8 cellular contexts compared by ENCODE assay signal in the genomic region with DNA sequence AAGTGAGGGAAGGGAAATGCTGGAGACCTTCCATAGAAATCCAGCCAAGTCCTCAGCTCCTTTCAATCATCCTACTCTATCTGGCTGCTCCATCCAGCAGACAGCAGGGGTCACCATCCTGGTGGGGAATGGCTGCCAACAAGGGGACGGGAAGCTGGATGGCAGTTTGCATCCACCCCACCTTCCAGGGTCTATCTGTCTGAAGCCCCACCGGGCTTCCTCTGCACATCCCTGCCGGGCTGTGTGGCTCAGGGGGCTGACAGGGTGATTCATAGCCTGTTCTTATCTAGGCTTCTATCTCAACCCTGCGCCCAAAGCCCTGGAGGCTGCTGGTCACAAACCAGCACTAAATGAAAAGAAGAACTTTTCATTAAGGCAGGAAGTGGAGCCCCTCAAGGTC. TPM values are rescaled to one million over a fixed set of nuclear protein-coding genes. Genes with fewer than 3 reads are reported as not detected.
DNase-seq lines count a peak whose midpoint lies in the region; ATAC-seq and TF ChIP-seq lines count a peak whose summit lies in the region.

No MANE protein-coding gene starts in this region.

- peak overlapping the region; percentile 85 to 96 for H3K4me3 Mint-ChIP-seq in activated T-cell treated with anti-CD3 and anti-CD28 coated beads, Interleukin-2, amount 50 U/mL, for 72 hours

- ATAC-seq in activated T-cell treated with anti-CD3 and anti-CD28 coated beads, Interleukin-2, amount 50 U/mL, for 72 hours (replicated peaks in 1 of 2), result peak; percentile 42 to 55
- no peak for ATAC-seq in HG03520 (IDR thresholded peaks at IDR 0.05; ENCODE audit: unreplicated experiment)

- 19 to 45% methylated on average over 4 of the region's 4 CpGs for WGBS in lower leg skin, 2 donors

- TF ChIP-seq CTCF in 22Rv1 (IDR thresholded peaks at IDR 0.05) (peak; percentile 57), right atrium auricular region (IDR thresholded peaks at IDR 0.05) (no peak), lower leg skin (IDR thresholded peaks at IDR 0.05) (no peak)

- H3K9me3 ChIP-seq in right atrium auricular region, result no peaks in the 10 kb centered on the region

- no peaks in the 10 kb centered on the region for H3K27me3 ChIP-seq in right atrium auricular region

- intact Hi-C loops in lower leg skin (cut with DNase I; ENCODE audit: low total_unique reads), result no loop called here

- peak overlapping the region; percentile 89 for H3K27ac Mint-ChIP-seq in activated T-cell treated with anti-CD3 and anti-CD28 coated beads, Interleukin-2, amount 50 U/mL, for 72 hours

- H3K4me1 Mint-ChIP-seq in activated T-cell treated with anti-CD3 and anti-CD28 coated beads, Interleukin-2, amount 50 U/mL, for 72 hours (ENCODE audit: low read depth), result peaks cover 33% of the 10 kb centered on the region

- peak overlapping the region; percentile 52 to 57 for H3K4me3 ChIP-seq in right atrium auricular region
- H3K4me3 ChIP-seq in skeletal muscle cell (ENCODE audit: low read depth, low read length), result peak overlapping the region; percentile 57
- H3K4me3 ChIP-seq in lower leg skin (ENCODE audit: low read depth, poor library complexity, severe bottlenecking), result no peak overlapping the region

- peaks cover 0 to 1% of the 10 kb centered on the region in 2 donors for H3K36me3 Mint-ChIP-seq in activated T-cell treated with anti-CD3 and anti-CD28 coated beads, Interleukin-2, amount 50 U/mL, for 72 hours (ENCODE audit: insufficient read depth in 2 of 2)

- H3K9me3 Mint-ChIP-seq in activated T-cell treated with anti-CD3 and anti-CD28 coated beads, Interleukin-2, amount 50 U/mL, for 72 hours, result no peaks in the 10 kb centered on the region

- DNase-seq in HCEC 1CT (peak; percentile 28), right atrium auricular region (ENCODE audit: low spot score) (no peak), skeletal muscle cell (ENCODE audit: low read depth) (no peak), NCI-H226 (no peak), lower leg skin (ENCODE audit: low spot score in 2 of 2) (no peak)
- peak; percentile 33 to 52 for DNase-seq in activated T-cell treated with anti-CD3 and anti-CD28 coated beads, Interleukin-2, amount 50 U/mL, for 72 hours

- TF ChIP-seq POLR2A in lower leg skin (IDR thresholded peaks at IDR 0.05), result no peak

- peak overlapping the region; percentile 88 for H3K27ac ChIP-seq in 22Rv1
- H3K27ac ChIP-seq in right atrium auricular region, result peak overlapping the region; percentile 9

- H3K4me1 ChIP-seq in right atrium auricular region, result peaks cover 0 to 10% of the 10 kb centered on the region in 2 donors

- H3K27me3 Mint-ChIP-seq in activated T-cell treated with anti-CD3 and anti-CD28 coated beads, Interleukin-2, amount 50 U/mL, for 72 hours (ENCODE audit: low read depth), result peaks cover 17% of the 10 kb centered on the region

- no peaks in the 10 kb centered on the region for H3K36me3 ChIP-seq in right atrium auricular region

RNA-seq across cellular contexts. Expression of a gene that starts 1.1 kb away (rescaled TPM):
- 10 to 100 TPM; 34.4 to 40.1 TPM for total RNA-seq in activated T-cell treated with anti-CD3 and anti-CD28 coated beads, Interleukin-2, amount 50 U/mL, for 72 hours
- total RNA-seq in right atrium auricular region (10 to 100 TPM in 1 of 2 donors, 1 to 10 TPM in 1; 5.0 to 12.1 TPM), lower leg skin (10 to 100 TPM in 2 of 4 donors, 1 to 10 TPM in 2; 4.2 to 13.2 (median 8.9) TPM)

RNA-seq across cellular contexts. Expression of a gene that starts 45.3 kb away (rescaled TPM):
- total RNA-seq in activated T-cell treated with anti-CD3 and anti-CD28 coated beads, Interleukin-2, amount 50 U/mL, for 72 hours, result not detected
- not detected for total RNA-seq in right atrium auricular region
- not detected for total RNA-seq in lower leg skin

Comparison
In these comparisons a context has a peak if more than half of its experiments do, and no peak if none do; other contexts are left out.
1. DNase-seq: peak in HCEC 1CT (single experiment) and activated T-cell treated with anti-CD3 and anti-CD28 coated beads, Interleukin-2, amount 50 U/mL, for 72 hours (2 of 2); none in right atrium auricular region (single experiment), skeletal muscle cell (single experiment), NCI-H226 (single experiment) and lower leg skin (0 of 2).